Comparison of ENCODE assay signal across 26 cellular contexts in genomic region chr3:77281721-77282120, GRCh38.
A peak's percentile ranks its signal among the peaks of the same experiment; 100 is the strongest.
DNase-seq lines count a peak whose midpoint lies in the region; ATAC-seq and TF ChIP-seq lines count a peak whose summit lies in the region.
"Had no signal": no experiment of that assay in that cellular context is flagged by ENCODE, and none has a peak within 500 bp of the region (broad histone marks: within the 10 kb centered on the region; RNA-seq: fewer than 3 reads in every experiment).

No MANE protein-coding gene starts in this region.

- POLR2A ChIA-PET in T-cell (lab: Charles Lee): no interaction called here

- no peak overlapping the region for H3K27ac Mint-ChIP-seq in T-cell
- H3K27ac Mint-ChIP-seq: activated CD4-positive, alpha-beta T cell treated with anti-CD3 and anti-CD28 coated beads for 36 hours; activated CD8-positive, alpha-beta T cell treated with anti-CD3 and anti-CD28 coated beads, Interleukin-2, amount 10 ng/mL, durations not matched to agents 7 days and 5 days; activated naive CD4-positive, alpha-beta T cell treated with anti-CD3 and anti-CD28 coated beads, Interleukin-2, amount 50 U/mL, for 72 hours; activated T-helper 2 cell treated with anti-CD3 and anti-CD28 coated beads, Interferon-gamma antibody, Interleukin-2, Interleukin-4, amounts not matched to agents 10 μg/mL and 5 μg/mL and 100 μg/mL, durations not matched to agents 14 hours and 24 hours and 36 hours; CD4-positive, alpha-beta memory T cell had no signal

- CTCF ChIA-PET in T-cell (lab: Charles Lee): no interaction called here

- ATAC-seq in foreskin keratinocyte: peak; percentile 19
- no peak for ATAC-seq in GM19452 (IDR thresholded peaks at IDR 0.05; ENCODE audit: unreplicated experiment)
- no peak for ATAC-seq in GM18502 (IDR thresholded peaks at IDR 0.05; ENCODE audit: poor library complexity, unreplicated experiment)
- no peak for ATAC-seq in T-cell (replicated peaks in 1 of 4)
- ATAC-seq: activated CD4-positive, alpha-beta T cell treated with anti-CD3 and anti-CD28 coated beads for 36 hours; activated CD8-positive, alpha-beta T cell treated with anti-CD3 and anti-CD28 coated beads, Interleukin-2, amount 10 ng/mL, durations not matched to agents 7 days and 5 days; activated naive CD4-positive, alpha-beta T cell treated with anti-CD3 and anti-CD28 coated beads, Interleukin-2, amount 50 U/mL, for 72 hours; stimulated activated naive CD8-positive, alpha-beta T cell treated with anti-CD3 and anti-CD28 coated beads, Interleukin-15, Interleukin-2, amounts not matched to agents 100 U/mL and 50 U/mL, for 24 hours had no signal

- H3K27me3 Mint-ChIP-seq in T-cell: no peaks in the 10 kb centered on the region
- H3K27me3 Mint-ChIP-seq: activated CD4-positive, alpha-beta T cell treated with anti-CD3 and anti-CD28 coated beads for 36 hours; CD4-positive, alpha-beta memory T cell had no signal

- H3K9me3 Mint-ChIP-seq in T-cell: peaks cover 3 to 13% (median 10%) of the 10 kb centered on the region in 3 donors

- DNase-seq in NCI-H510A treated with DMSO at 0.1 percent for 48 hours (lab: John Stamatoyannopoulos, UW) (peak; percentile 38), NCI-H510A (lab: John Stamatoyannopoulos, UW) (no peak), NCI-H748 treated with DMSO at 0.1 percent for 48 hours (lab: John Stamatoyannopoulos, UW) (peak; percentile 39), foreskin keratinocyte (no peak), cerebellar nuclear complex (lab: John Stamatoyannopoulos, UW) (no peak), T-cell (no peak)
- DNase-seq: activated CD4-positive, alpha-beta T cell treated with anti-CD3 and anti-CD28 coated beads for 36 hours; activated CD8-positive, alpha-beta T cell treated with anti-CD3 and anti-CD28 coated beads, Interleukin-2, amount 10 ng/mL, durations not matched to agents 7 days and 5 days; aorta; CD4-positive, alpha-beta memory T cell; DMS 273 treated with DMSO at 0.1 percent for 48 hours; H7; islet precursor cell; left ventricle myocardium inferior; NCI-H1105; NCI-H2107; NCI-H526; occipital lobe; SJCRH30; stimulated activated naive CD8-positive, alpha-beta T cell treated with anti-CD3 and anti-CD28 coated beads, Interleukin-15, Interleukin-2, amounts not matched to agents 100 U/mL and 50 U/mL, for 24 hours; T-helper 1 cell; testis had no signal

- H3K27ac ChIP-seq in foreskin keratinocyte: no peak overlapping the region
- H3K27ac ChIP-seq: left ventricle myocardium inferior, SJCRH30, testis had no signal

- no peak for TF ChIP-seq CTCF in foreskin keratinocyte (conservative IDR thresholded peaks at IDR 0.05)

- H3K4me1 Mint-ChIP-seq in T-cell: no peaks in the 10 kb centered on the region
- H3K4me1 Mint-ChIP-seq: activated CD4-positive, alpha-beta T cell treated with anti-CD3 and anti-CD28 coated beads for 36 hours; CD4-positive, alpha-beta memory T cell had no signal

- H3K27me3 ChIP-seq in foreskin keratinocyte: no peaks in the 10 kb centered on the region
- H3K27me3 ChIP-seq: SJCRH30, testis had no signal

- H3K4me1 ChIP-seq in foreskin keratinocyte: no peaks in the 10 kb centered on the region
- H3K4me1 ChIP-seq: left ventricle myocardium inferior, SJCRH30, testis had no signal

- no peaks in the 10 kb centered on the region for H3K36me3 Mint-ChIP-seq in T-cell
- H3K36me3 Mint-ChIP-seq: activated naive CD4-positive, alpha-beta T cell treated with anti-CD3 and anti-CD28 coated beads, Interleukin-2, amount 50 U/mL, for 72 hours; CD4-positive, alpha-beta memory T cell had no signal

- no peak overlapping the region for H3K4me3 Mint-ChIP-seq in T-cell
- H3K4me3 Mint-ChIP-seq: activated CD4-positive, alpha-beta T cell treated with anti-CD3 and anti-CD28 coated beads for 36 hours; activated CD8-positive, alpha-beta T cell treated with anti-CD3 and anti-CD28 coated beads, Interleukin-2, amount 10 ng/mL, durations not matched to agents 7 days and 5 days; CD4-positive, alpha-beta memory T cell had no signal

Comparison
In these comparisons a context has a peak if more than half of its experiments do, and no peak if none do; other contexts are left out.
1. DNase-seq: peak in NCI-H510A treated with DMSO at 0.1 percent for 48 hours (single experiment) and NCI-H748 treated with DMSO at 0.1 percent for 48 hours (single experiment); none in NCI-H510A (single experiment), foreskin keratinocyte (0 of 2), cerebellar nuclear complex (0 of 2) and T-cell (0 of 34).